Comparison of ENCODE assay signal across 8 cellular contexts in the genomic region with DNA sequence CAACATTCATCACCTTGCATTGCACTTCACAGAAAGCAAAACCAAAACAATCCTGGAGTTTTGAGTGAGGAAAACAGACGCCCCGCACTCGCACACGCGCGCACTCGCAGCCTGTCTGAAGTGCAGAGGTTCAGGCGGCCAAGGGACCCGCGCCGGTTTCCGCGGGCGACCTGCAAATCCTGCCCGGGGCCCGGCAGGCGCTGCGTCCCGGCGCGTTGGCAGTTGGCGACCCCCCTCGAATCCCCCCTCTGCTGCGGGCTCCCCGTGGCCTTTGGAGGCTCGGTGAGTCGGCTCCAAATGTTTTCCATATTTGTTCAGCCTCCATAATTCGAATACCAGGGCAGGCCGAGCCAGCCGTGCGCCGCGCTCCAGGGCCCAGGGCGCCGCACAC. TPM values are rescaled to one million over a fixed set of nuclear protein-coding genes. Genes with fewer than 3 reads are reported as not detected.
DNase-seq lines count a peak whose midpoint lies in the region; ATAC-seq lines count a peak whose summit lies in the region.

A gene with protein sequence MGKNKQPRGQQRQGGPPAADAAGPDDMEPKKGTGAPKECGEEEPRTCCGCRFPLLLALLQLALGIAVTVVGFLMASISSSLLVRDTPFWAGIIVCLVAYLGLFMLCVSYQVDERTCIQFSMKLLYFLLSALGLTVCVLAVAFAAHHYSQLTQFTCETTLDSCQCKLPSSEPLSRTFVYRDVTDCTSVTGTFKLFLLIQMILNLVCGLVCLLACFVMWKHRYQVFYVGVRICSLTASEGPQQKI (plus strand): TSS at position 324 of the 391 bp plus-strand sequence. CDS start 100 bp downstream, outside the sequence.

- peaks cover 0 to 26% (median 2%) of the 10 kb centered on the region in 3 experiments for H3K27me3 ChIP-seq in neuronal stem cell (ENCODE audit: control insufficient read depth in 3 of 3, insufficient read depth in 3 of 3, low read depth in 1 of 3, low read length in 3 of 3)

- H3K79me1 ChIP-seq in neuronal stem cell (ENCODE audit: low read depth, low read length) = no peaks in the 10 kb centered on the region

- peak within 1 kb of the TSS; percentile 95 for H3K18ac ChIP-seq in neuronal stem cell (ENCODE audit: low read length)

- no peak within 1 kb of the TSS for H2BK15ac ChIP-seq in neuronal stem cell (ENCODE audit: low read length)

- H2BK120ac ChIP-seq in neuronal stem cell (ENCODE audit: low read depth, low read length) = no peak within 1 kb of the TSS

- H3K4me3 ChIP-seq in neuronal stem cell (ENCODE audit: low read length in 2 of 2) = peak within 1 kb of the TSS; percentile 84 to 94

- H3K4me1 Mint-ChIP-seq in activated CD4-positive, alpha-beta T cell treated with anti-CD3 and anti-CD28 coated beads for 36 hours = peaks cover 6% of the 10 kb centered on the region
- H3K4me1 Mint-ChIP-seq in activated T-helper 17 cell treated with anti-CD3 and anti-CD28 coated beads, Interleukin-2, amount 50 U/mL, for 72 hours = no peaks in the 10 kb centered on the region

- no peaks in the 10 kb centered on the region for H3K36me3 ChIP-seq in neuronal stem cell (replicated peaks in 1 of 2; ENCODE audit: control insufficient read depth in 2 of 2, insufficient read depth in 2 of 2, low read length in 2 of 2)

- H3K14ac ChIP-seq in neuronal stem cell (ENCODE audit: low read length) = peak within 1 kb of the TSS; percentile 71

- CTCF ChIA-PET in activated CD4-positive, alpha-beta T cell treated with anti-CD3 and anti-CD28 coated beads for 36 hours (lab: Charles Lee) = no interaction called here

- no peak within 1 kb of the TSS for H4K91ac ChIP-seq in neuronal stem cell (ENCODE audit: low read depth, low read length, poor library complexity)

- no peaks in the 10 kb centered on the region for H3K36me3 Mint-ChIP-seq in activated CD4-positive, alpha-beta T cell treated with anti-CD3 and anti-CD28 coated beads for 36 hours (ENCODE audit: low read depth)
- H3K36me3 Mint-ChIP-seq in activated T-helper 17 cell treated with anti-CD3 and anti-CD28 coated beads, Interleukin-2, amount 50 U/mL, for 72 hours (ENCODE audit: low read depth) = no peaks in the 10 kb centered on the region

- no peak for ATAC-seq in activated CD4-positive, alpha-beta T cell treated with anti-CD3 and anti-CD28 coated beads for 36 hours
- peak; percentile 34 for ATAC-seq in HG03442 (IDR thresholded peaks at IDR 0.05; ENCODE audit: unreplicated experiment)
- no peak for ATAC-seq in activated T-helper 17 cell treated with anti-CD3 and anti-CD28 coated beads, Interleukin-2, amount 50 U/mL, for 72 hours (replicated peaks)
- no peak for ATAC-seq in GM21526 (IDR thresholded peaks at IDR 0.05; ENCODE audit: low FRiP score, unreplicated experiment)

- peak within 1 kb of the TSS; percentile 11 for H2BK5ac ChIP-seq in neuronal stem cell (ENCODE audit: low read length)

- no peaks in the 10 kb centered on the region for H3K9me3 Mint-ChIP-seq in activated CD4-positive, alpha-beta T cell treated with anti-CD3 and anti-CD28 coated beads for 36 hours (ENCODE audit: low read depth)
- no peaks in the 10 kb centered on the region for H3K9me3 Mint-ChIP-seq in activated T-helper 17 cell treated with anti-CD3 and anti-CD28 coated beads, Interleukin-2, amount 50 U/mL, for 72 hours

- peak within 1 kb of the TSS; percentile 80 for H3K4me2 ChIP-seq in neuronal stem cell (ENCODE audit: insufficient read depth, low read length, poor library complexity, severe bottlenecking)

- H3K4ac ChIP-seq in neuronal stem cell (ENCODE audit: low read length) = no peak within 1 kb of the TSS

- no peak within 1 kb of the TSS for H3K27ac ChIP-seq in neuronal stem cell (replicated peaks; ENCODE audit: low read length)

- WGBS in neuronal stem cell (ENCODE audit: extremely low coverage in 2 of 2, insufficient read length in 2 of 2, insufficient replicate concordance in 1 of 2), 2 donors = no CpG with 5 or more reads among the region's 35 CpGs

- peak within 1 kb of the TSS; percentile 94 for H3K9ac ChIP-seq in neuronal stem cell (ENCODE audit: low read depth, low read length, poor library complexity)

- H4K8ac ChIP-seq in neuronal stem cell (ENCODE audit: low read depth, low read length) = peak within 1 kb of the TSS; percentile 100

- POLR2A ChIA-PET in activated CD4-positive, alpha-beta T cell treated with anti-CD3 and anti-CD28 coated beads for 36 hours (lab: Charles Lee) = no interaction called here

- no peaks in the 10 kb centered on the region for H3K9me3 ChIP-seq in neuronal stem cell (replicated peaks in 1 of 2; ENCODE audit: control insufficient read depth in 2 of 2, insufficient read depth in 1 of 2, low read depth in 1 of 2, low read length in 2 of 2)

- H2AK5ac ChIP-seq in neuronal stem cell (ENCODE audit: low read depth, low read length) = no peak within 1 kb of the TSS

- H3K27me3 Mint-ChIP-seq in activated CD4-positive, alpha-beta T cell treated with anti-CD3 and anti-CD28 coated beads for 36 hours = peaks cover 44% of the 10 kb centered on the region
- peaks cover 28% of the 10 kb centered on the region for H3K27me3 Mint-ChIP-seq in activated T-helper 17 cell treated with anti-CD3 and anti-CD28 coated beads, Interleukin-2, amount 50 U/mL, for 72 hours

- H3K23ac ChIP-seq in neuronal stem cell (ENCODE audit: low read depth, low read length, poor library complexity) = peak within 1 kb of the TSS; percentile 3

- no peak within 1 kb of the TSS for H3K27ac Mint-ChIP-seq in activated CD4-positive, alpha-beta T cell treated with anti-CD3 and anti-CD28 coated beads for 36 hours
- H3K27ac Mint-ChIP-seq in activated T-helper 17 cell treated with anti-CD3 and anti-CD28 coated beads, Interleukin-2, amount 50 U/mL, for 72 hours = no peak within 1 kb of the TSS

- H2AFZ ChIP-seq in neuronal stem cell (ENCODE audit: low read length) = peak within 1 kb of the TSS; percentile 99

- peak within 1 kb of the TSS; percentile 63 for H3K4me3 Mint-ChIP-seq in activated CD4-positive, alpha-beta T cell treated with anti-CD3 and anti-CD28 coated beads for 36 hours
- H3K4me3 Mint-ChIP-seq in activated T-helper 17 cell treated with anti-CD3 and anti-CD28 coated beads, Interleukin-2, amount 50 U/mL, for 72 hours = peak within 1 kb of the TSS; percentile 34

- no peak within 1 kb of the TSS for H2BK12ac ChIP-seq in neuronal stem cell (ENCODE audit: low read length)

- peak; percentile 22 for DNase-seq in activated CD4-positive, alpha-beta T cell treated with anti-CD3 and anti-CD28 coated beads for 36 hours
- no peak for DNase-seq in activated CD4-positive, alpha-beta T cell treated with anti-CD3 and anti-CD28 coated beads for 1 hour
- DNase-seq in cardiac septum (ENCODE audit: low spot score) = peak; percentile 85
- peak; percentile 12 for DNase-seq in neuronal stem cell (ENCODE audit: low spot score)
- no peak for DNase-seq in inferior parietal cortex (ENCODE audit: extremely low spot score)

- H3K4me1 ChIP-seq in neuronal stem cell (ENCODE audit: control insufficient read depth in 2 of 2, insufficient read depth in 1 of 2, low read depth in 1 of 2, low read length in 2 of 2) = peaks cover 0 to 10% of the 10 kb centered on the region in 2 donors

- intact Hi-C loops in activated CD4-positive, alpha-beta T cell treated with anti-CD3 and anti-CD28 coated beads for 36 hours (cut with DNase I, micrococcal nuclease) = loop anchor here in 1 of 2 experiments (1.0 kb wide), 1 partner anchor 70 kb away; a partner anchor contains a TSS
- intact Hi-C loops in cardiac septum (cut with DNase I) = loop anchor here (5.0 kb wide), 2 partner anchors 43 to 77 kb away; no protein-coding TSS in a partner anchor

RNA-seq across cellular contexts. Expression of the gene that starts here (rescaled TPM):
- total RNA-seq in activated CD4-positive, alpha-beta T cell treated with anti-CD3 and anti-CD28 coated beads for 36 hours = not detected
- total RNA-seq in activated T-helper 17 cell treated with anti-CD3 and anti-CD28 coated beads, Interleukin-2, amount 50 U/mL, for 72 hours = not detected
- total RNA-seq in cardiac septum = 118 TPM
- 0.71 TPM for polyA plus RNA-seq in neuronal stem cell (2013, experiment 1 of 2)
- polyA plus RNA-seq in neuronal stem cell (2013, experiment 2 of 2) = 1.1 TPM

Comparison
In these comparisons a context has a peak if more than half of its experiments do, and no peak if none do; other contexts are left out.
1. RNA of the gene that starts here (total RNA-seq): 118 TPM in cardiac septum (single experiment); not detected in activated T-helper 17 cell treated with anti-CD3 and anti-CD28 coated beads, Interleukin-2, amount 50 U/mL, for 72 hours and not detected in activated CD4-positive, alpha-beta T cell treated with anti-CD3 and anti-CD28 coated beads for 36 hours; every median in the first group is over 100 times any median in the second.
2. Peak in DNase-seq in activated CD4-positive, alpha-beta T cell treated with anti-CD3 and anti-CD28 coated beads for 36 hours; RNA of the gene not detected or under 1 TPM.
3. DNase-seq: peak in cardiac septum (single experiment) and neuronal stem cell (single experiment); none in activated CD4-positive, alpha-beta T cell treated with anti-CD3 and anti-CD28 coated beads for 1 hour (single experiment) and inferior parietal cortex (single experiment).